In the genomic region with DNA sequence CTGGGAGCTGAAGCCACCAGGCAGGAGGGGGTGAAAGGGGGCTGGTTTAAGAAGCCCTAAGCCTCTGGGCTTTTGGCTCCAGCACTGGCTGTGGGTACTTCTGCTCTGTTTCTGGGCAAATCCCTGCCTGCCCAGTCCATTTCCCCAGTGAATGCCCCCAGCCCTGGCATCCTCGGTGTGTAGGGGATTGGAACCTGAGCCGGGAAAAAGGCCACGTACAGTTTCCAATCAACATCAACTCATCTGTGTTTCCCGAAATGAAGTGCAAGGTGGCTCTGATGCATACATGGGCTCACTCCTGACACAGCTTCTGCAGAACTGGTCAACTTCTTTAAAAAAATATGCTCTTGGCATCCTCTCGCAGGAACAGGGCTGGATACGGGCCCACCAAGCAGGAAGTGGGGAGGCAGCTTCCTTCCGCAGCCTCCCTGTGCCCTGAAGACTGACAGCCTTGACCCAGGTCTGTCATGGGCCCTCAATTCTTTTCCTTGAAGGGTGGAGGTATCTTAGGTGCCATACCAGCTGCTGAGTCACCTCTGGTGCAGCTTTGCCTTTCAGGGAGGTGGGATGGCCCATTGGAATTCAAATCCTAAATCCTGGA, we compare ENCODE assay signal across 8 cellular contexts.
A peak's percentile ranks its signal among the peaks of the same experiment; 100 is the strongest.
DNase-seq lines count a peak whose midpoint lies in the region; ATAC-seq and TF ChIP-seq lines count a peak whose summit lies in the region.

No MANE protein-coding gene starts in this region.

- intact Hi-C loops in vagina (cut with DNase I) = loop anchor here (10.0 kb wide), 2 partner anchors 88 to 152 kb away; partner anchors contain the start of gene SIAH1

- H3K9me3 ChIP-seq in WERI-Rb-1 (ENCODE audit: severe bottlenecking) (no peaks in the 10 kb centered on the region), vagina (no peaks in the 10 kb centered on the region)

- peaks cover 62% of the 10 kb centered on the region for H3K4me1 ChIP-seq in vagina

- H3K36me3 ChIP-seq in WERI-Rb-1 (peaks cover 9% of the 10 kb centered on the region), vagina (peaks cover 0 to 18% of the 10 kb centered on the region in 2 donors)

- ATAC-seq in left lobe of liver (peak; percentile 17), HG02840 (IDR thresholded peaks at IDR 0.05; ENCODE audit: low FRiP score, unreplicated experiment) (no peak)

- TF ChIP-seq CTCF in WERI-Rb-1 (IDR thresholded peaks at IDR 0.05; ENCODE audit: low read depth, low read length) (no peak), vagina (IDR thresholded peaks at IDR 0.05) (no peak)

- peak overlapping the region; percentile 45 for H3K27ac ChIP-seq in WERI-Rb-1
- H3K27ac ChIP-seq in vagina = peak overlapping the region; percentile 85

- DNase-seq in GM03348 (ENCODE audit: low spot score) = peak; percentile 44
- DNase-seq in H4 (ENCODE audit: low spot score) = peak; percentile 44
- DNase-seq in WERI-Rb-1 = no peak
- peak; percentile 44 for DNase-seq in left lobe of liver (ENCODE audit: low spot score)
- peak in 1 of 2 donors; percentile 87 for DNase-seq in vagina (ENCODE audit: extremely low spot score in 2 of 2)
- DNase-seq in stimulated activated naive CD4-positive, alpha-beta T cell treated with Interleukin-2 at 50 U/mL for 16 hours (lab: John Stamatoyannopoulos, UW) = no peak
- no peak for DNase-seq in G401 (ENCODE audit: low spot score)

- H3K4me3 ChIP-seq in WERI-Rb-1 (ENCODE audit: low read depth, low read length) = no peak overlapping the region
- H3K4me3 ChIP-seq in vagina = no peak overlapping the region

- no peaks in the 10 kb centered on the region for H3K27me3 ChIP-seq in WERI-Rb-1 (ENCODE audit: insufficient read depth, low read depth, severe bottlenecking)
- no peaks in the 10 kb centered on the region for H3K27me3 ChIP-seq in vagina

- no peak for TF ChIP-seq POLR2A in vagina (IDR thresholded peaks at IDR 0.05)

- in situ Hi-C loops in G401 (cut with HindIII; ENCODE audit: low sequenced_read_pairs) = no loop called here

Comparison
In these comparisons a context has a peak if more than half of its experiments do, and no peak if none do; other contexts are left out.
1. DNase-seq: peak in GM03348 (single experiment), H4 (single experiment) and left lobe of liver (single experiment); none in WERI-Rb-1 (single experiment), stimulated activated naive CD4-positive, alpha-beta T cell treated with Interleukin-2 at 50 U/mL for 16 hours (single experiment) and G401 (single experiment).